In genomic region chr17:60601443-60602384, GRCh38 we compare ENCODE assay signal across 1 cellular context.
TF ChIP-seq lines count a peak whose summit lies in the region.

No MANE protein-coding gene starts in this region.

TF ChIP-seq in HepG2, 621 proteins besides CTCF, POLR2A, EP300 and RAD21 (continued from another document and continues in another):
- TF ChIP-seq ZBTB25 (CRISPR knock-in tag; IDR thresholded peaks at IDR 0.05) = peak; percentile 62; the same call in 1 of the 2 replicates
- TF ChIP-seq ZNF496 (CRISPR knock-in tag; IDR thresholded peaks at IDR 0.05; ENCODE audit: insufficient replicate concordance) = no peak
- TF ChIP-seq ZNF652 (CRISPR knock-in tag; IDR thresholded peaks at IDR 0.05; ENCODE audit: borderline replicate concordance, low read depth) = 0 out of 2 replicates have a peak, but pooled peaks have one; percentile 4
- no peak for TF ChIP-seq HMG20B (CRISPR knock-in tag; conservative IDR thresholded peaks at IDR 0.05)
- TF ChIP-seq U2AF1 (optimal IDR thresholded peaks at IDR 0.05; ENCODE audit: low read depth, low read length) = no peak
- no peak for TF ChIP-seq HNRNPL (IDR thresholded peaks at IDR 0.05; ENCODE audit: low read depth, low read length)
- TF ChIP-seq U2AF2 (IDR thresholded peaks at IDR 0.05; ENCODE audit: low read depth, low read length) = no peak
- peak; percentile 37; the same call in 1 of the 2 replicates for TF ChIP-seq PATZ1 (CRISPR knock-in tag; IDR thresholded peaks at IDR 0.05)
- peak; percentile 67; the same call in 1 of the 2 replicates for TF ChIP-seq KAT7 (CRISPR knock-in tag; IDR thresholded peaks at IDR 0.05; ENCODE audit: borderline replicate concordance)
- TF ChIP-seq LRRFIP1 (CRISPR knock-in tag; conservative IDR thresholded peaks at IDR 0.05) = no peak
- no peak for TF ChIP-seq ZNF574 (CRISPR knock-in tag; IDR thresholded peaks at IDR 0.05)
- TF ChIP-seq MBD4 (IDR thresholded peaks at IDR 0.05; ENCODE audit: borderline replicate concordance, low read length) = peak; percentile 13; the same call in 1 of the 2 replicates
- TF ChIP-seq BCL3 (CRISPR knock-in tag; IDR thresholded peaks at IDR 0.05) = no peak
- TF ChIP-seq HOMEZ (CRISPR knock-in tag; IDR thresholded peaks at IDR 0.05; ENCODE audit: low read depth) = peak; percentile 53; the same call in 1 of the 2 replicates
- no peak for TF ChIP-seq NR0B2 (CRISPR knock-in tag; IDR thresholded peaks at IDR 0.05)
- TF ChIP-seq MIXL1 (CRISPR knock-in tag; IDR thresholded peaks at IDR 0.05) = peak; percentile 56; the same call in 1 of the 2 replicates
- TF ChIP-seq REXO4 (CRISPR knock-in tag; IDR thresholded peaks at IDR 0.05; ENCODE audit: borderline replicate concordance) = no peak
- TF ChIP-seq ZNF761 (CRISPR knock-in tag; conservative IDR thresholded peaks at IDR 0.05) = no peak
- TF ChIP-seq RBAK (CRISPR knock-in tag; IDR thresholded peaks at IDR 0.05) = no peak
- no peak for TF ChIP-seq BCLAF1 (IDR thresholded peaks at IDR 0.05)
- TF ChIP-seq STAT5B (CRISPR knock-in tag; IDR thresholded peaks at IDR 0.05) = no peak
- TF ChIP-seq ONECUT2 (CRISPR knock-in tag; IDR thresholded peaks at IDR 0.05) = 0 out of 2 replicates have a peak, but pooled peaks have one; percentile 50
- no peak for TF ChIP-seq MIER3 (CRISPR knock-in tag; IDR thresholded peaks at IDR 0.05; ENCODE audit: borderline replicate concordance)
- no peak for TF ChIP-seq WIZ (CRISPR knock-in tag; IDR thresholded peaks at IDR 0.05)
- no peak for TF ChIP-seq NONO (IDR thresholded peaks at IDR 0.05)
- TF ChIP-seq NONO (CRISPR knock-in tag; conservative IDR thresholded peaks at IDR 0.05) = no peak
- no peak for TF ChIP-seq DNMT1 (CRISPR knock-in tag; IDR thresholded peaks at IDR 0.05)
- TF ChIP-seq NFYB (CRISPR knock-in tag; IDR thresholded peaks at IDR 0.05) = peak; percentile 89
- no peak for TF ChIP-seq ZNF841 (CRISPR knock-in tag; IDR thresholded peaks at IDR 0.05; ENCODE audit: borderline replicate concordance)
- TF ChIP-seq ZBTB33 (CRISPR knock-in tag; IDR thresholded peaks at IDR 0.05) = no peak
- TF ChIP-seq ZNF839 (CRISPR knock-in tag; IDR thresholded peaks at IDR 0.05; ENCODE audit: borderline replicate concordance) = no peak
- no peak for TF ChIP-seq ZNF616 (CRISPR knock-in tag; IDR thresholded peaks at IDR 0.05; ENCODE audit: low read depth)
- TF ChIP-seq ZNF746 (CRISPR knock-in tag; IDR thresholded peaks at IDR 0.05) = no peak
- TF ChIP-seq TERF1 (CRISPR knock-in tag; IDR thresholded peaks at IDR 0.05) = no peak
- no peak for TF ChIP-seq ZNF260 (CRISPR knock-in tag; IDR thresholded peaks at IDR 0.05; ENCODE audit: borderline replicate concordance, low read depth)
- TF ChIP-seq SMARCE1 (IDR thresholded peaks at IDR 0.05; ENCODE audit: borderline replicate concordance) = no peak
- TF ChIP-seq ZNF337 (CRISPR knock-in tag; IDR thresholded peaks at IDR 0.05; ENCODE audit: borderline replicate concordance, low read depth) = no peak
- TF ChIP-seq XRCC5 (optimal IDR thresholded peaks at IDR 0.05; ENCODE audit: low read length) = no peak
- no peak for TF ChIP-seq RFX1 (IDR thresholded peaks at IDR 0.05)
- no peak for TF ChIP-seq GATA4 (IDR thresholded peaks at IDR 0.05; ENCODE audit: borderline replicate concordance, low read depth)
- no peak for TF ChIP-seq SRSF9 (IDR thresholded peaks at IDR 0.05; ENCODE audit: borderline replicate concordance, insufficient read depth, low read depth, low read length, poor library complexity, severe bottlenecking)
- TF ChIP-seq BCL6 (CRISPR knock-in tag; IDR thresholded peaks at IDR 0.05) = 0 out of 2 replicates have a peak, but pooled peaks have one; percentile 27
- 0 out of 2 replicates have a peak, but pooled peaks have one; percentile 38 for TF ChIP-seq ATF1 (CRISPR knock-in tag; IDR thresholded peaks at IDR 0.05)
- TF ChIP-seq ZNF782 (CRISPR knock-in tag; IDR thresholded peaks at IDR 0.05; ENCODE audit: borderline replicate concordance) = no peak
- TF ChIP-seq CERS6 (CRISPR knock-in tag; IDR thresholded peaks at IDR 0.05) = no peak
